Comparison of ENCODE assay signal across 31 cellular contexts in genomic region chr6:19772891-19773290, GRCh38.
A peak's percentile ranks its signal among the peaks of the same experiment; 100 is the strongest.
DNase-seq lines count a peak whose midpoint lies in the region; ATAC-seq, FAIRE-seq and TF ChIP-seq lines count a peak whose summit lies in the region.
"Had no signal": no experiment of that assay in that cellular context is flagged by ENCODE, and none has a peak within 500 bp of the region (broad histone marks: within the 10 kb centered on the region; RNA-seq: fewer than 3 reads in every experiment).

No MANE protein-coding gene starts in this region.

- CTCF ChIA-PET in HepG2 (lab: Yijun Ruan, JAX; ENCODE audit: low intra/inter-chr PET ratio, low total read pairs) = no interaction called here
- CTCF ChIA-PET in RWPE1 (lab: Yijun Ruan, JAX) = no interaction called here

- H3K36me3 ChIP-seq in HepG2 (replicated peaks in 1 of 2; ENCODE audit: control insufficient read depth in 1 of 2, insufficient read depth in 2 of 2, low read length in 2 of 2) (no peaks in the 10 kb centered on the region), right lobe of liver (no peaks in the 10 kb centered on the region), endodermal cell (ENCODE audit: control insufficient read depth, insufficient read depth, low read length) (no peaks in the 10 kb centered on the region)
- H3K36me3 ChIP-seq: adrenal gland; BLaER1 treated with 17β-estradiol and CSF1 and Interleukin-3, amounts not matched to agents 10 nM and 100 nM; brain microvascular endothelial cell; vagina had no signal

- H3K9ac ChIP-seq in HepG2 (ENCODE audit: insufficient read depth, low read depth, low read length) = no peak overlapping the region
- no peak overlapping the region for H3K9ac ChIP-seq in endodermal cell (ENCODE audit: extremely low read depth, low read length, poor library complexity, severe bottlenecking)
- H3K9ac ChIP-seq: BLaER1 treated with 17β-estradiol and CSF1 and Interleukin-3, amounts not matched to agents 10 nM and 100 nM; parathyroid adenoma had no signal

- no peaks in the 10 kb centered on the region for H3K79me2 ChIP-seq in HepG2 (ENCODE audit: insufficient read depth, low read length)
- H3K79me2 ChIP-seq: parathyroid adenoma had no signal

- H4K20me1 ChIP-seq in HepG2 (ENCODE audit: insufficient read depth, low read length) = no peaks in the 10 kb centered on the region
- H4K20me1 ChIP-seq: BLaER1 treated with 17β-estradiol and CSF1 and Interleukin-3, amounts not matched to agents 10 nM and 100 nM had no signal

- no peaks in the 10 kb centered on the region for H3K4me1 ChIP-seq in HepG2 (ENCODE audit: insufficient read depth, low read length)
- H3K4me1 ChIP-seq in right lobe of liver = no peaks in the 10 kb centered on the region
- H3K4me1 ChIP-seq in endodermal cell (ENCODE audit: control insufficient read depth, insufficient read depth, low read length) = peaks cover 4% of the 10 kb centered on the region
- H3K4me1 ChIP-seq: adrenal gland; BLaER1 treated with 17β-estradiol and CSF1 and Interleukin-3, amounts not matched to agents 10 nM and 100 nM; parathyroid adenoma; testis; vagina had no signal

- TF ChIP-seq CTCF in HepG2 (CRISPR knock-in tag; IDR thresholded peaks at IDR 0.05) (no peak), right lobe of liver (IDR thresholded peaks at IDR 0.05) (no peak), endodermal cell (conservative IDR thresholded peaks at IDR 0.05) (peak; percentile 61), RWPE1 (conservative IDR thresholded peaks at IDR 0.05; ENCODE audit: low read depth) (no peak)

- H3K9me3 Mint-ChIP-seq in endodermal cell = peaks cover 8% of the 10 kb centered on the region

- peak; percentile 35; the same call in 1 of the 3 replicates for ATAC-seq in HepG2
- ATAC-seq in right lobe of liver = no peak
- no peak for ATAC-seq in HG03521 (IDR thresholded peaks at IDR 0.05; ENCODE audit: unreplicated experiment)
- ATAC-seq: activated CD4-positive, alpha-beta T cell treated with anti-CD3 and anti-CD28 coated beads for 36 hours; Panc1; right cardiac atrium had no signal

- TF ChIP-seq RAD21 in HepG2 (CRISPR knock-in tag; IDR thresholded peaks at IDR 0.05) = no peak

- peaks cover 8% of the 10 kb centered on the region for H3K4me1 Mint-ChIP-seq in endodermal cell
- H3K4me1 Mint-ChIP-seq: activated CD4-positive, alpha-beta T cell treated with anti-CD3 and anti-CD28 coated beads for 36 hours; nephron had no signal

- no peak for DNase-seq in HepG2 (ENCODE audit: low spot score)
- DNase-seq in right lobe of liver = no peak
- DNase-seq in NCI-H526 treated with DMSO at 0.1 percent for 48 hours (lab: John Stamatoyannopoulos, UW) = peak; percentile 10
- no peak for DNase-seq in endodermal cell
- DNase-seq in COLO668 (lab: John Stamatoyannopoulos, UW; ENCODE audit: unreplicated experiment) = no peak
- DNase-seq in glomerular visceral epithelial cell (ENCODE audit: extremely low spot score) = no peak
- DNase-seq in RWPE1 (ENCODE audit: low spot score) = no peak
- DNase-seq: ACHN; activated CD4-positive, alpha-beta T cell treated with anti-CD3 and anti-CD28 coated beads for 36 hours; activated naive CD4-positive, alpha-beta T cell; activated T-cell treated with anti-CD3 and anti-CD28 coated beads, Interleukin-2, amount 50 U/mL, for 24 hours; adrenal gland; brain microvascular endothelial cell; cortex of kidney; GOT3; NCI-H1105; NCI-H2081; NCI-H446; right cardiac atrium; SIG-M5; stimulated activated CD4-positive, alpha-beta T cell treated with anti-CD3 and anti-CD28 coated beads, Interleukin-4, amount 100 ng/mL, for 4 hours; stimulated activated naive CD4-positive, alpha-beta T cell; testis had no signal

- H3K27me3 Mint-ChIP-seq in endodermal cell (ENCODE audit: insufficient read depth) = no peaks in the 10 kb centered on the region
- H3K27me3 Mint-ChIP-seq: activated CD4-positive, alpha-beta T cell treated with anti-CD3 and anti-CD28 coated beads for 36 hours; activated T-cell treated with anti-CD3 and anti-CD28 coated beads, Interleukin-2, amount 50 U/mL, for 24 hours had no signal

- H3K27ac Mint-ChIP-seq in endodermal cell = no peak overlapping the region
- H3K27ac Mint-ChIP-seq: activated CD4-positive, alpha-beta T cell treated with anti-CD3 and anti-CD28 coated beads for 36 hours; activated T-cell treated with anti-CD3 and anti-CD28 coated beads, Interleukin-2, amount 50 U/mL, for 24 hours; nephron had no signal

- in situ Hi-C loops in HepG2 (cut with HindIII; ENCODE audit: extremely low pct_ligation_motif_present, low pct_unique_long_range_greater_than_20kb) = no loop called here

- intact Hi-C loops in HepG2 (cut with micrococcal nuclease; ENCODE audit: unreplicated experiment) = no loop called here
- intact Hi-C loops in right lobe of liver (cut with DNase I) = no loop called here

- no peak overlapping the region for H3K4me3 Mint-ChIP-seq in endodermal cell
- H3K4me3 Mint-ChIP-seq: activated CD4-positive, alpha-beta T cell treated with anti-CD3 and anti-CD28 coated beads for 36 hours; activated T-cell treated with anti-CD3 and anti-CD28 coated beads, Interleukin-2, amount 50 U/mL, for 24 hours; nephron had no signal

- no TSS peak for BruUV-seq in HepG2 (replicated peaks; lab: Mats Ljungman, UMichigan)

- no peaks in the 10 kb centered on the region for H3K36me3 Mint-ChIP-seq in endodermal cell (ENCODE audit: low read depth)

- H3K9me3 ChIP-seq in HepG2 (ENCODE audit: low read length) (no peaks in the 10 kb centered on the region), right lobe of liver (no peaks in the 10 kb centered on the region), endodermal cell (ENCODE audit: control insufficient read depth, low read length) (no peaks in the 10 kb centered on the region)
- H3K9me3 ChIP-seq: adrenal gland; BLaER1 treated with 17β-estradiol and CSF1 and Interleukin-3, amounts not matched to agents 10 nM and 100 nM; testis; vagina had no signal

- H3K4me2 ChIP-seq in HepG2 (ENCODE audit: low read depth, low read length) = no peak overlapping the region
- H3K4me2 ChIP-seq: BLaER1 treated with 17β-estradiol and CSF1 and Interleukin-3, amounts not matched to agents 10 nM and 100 nM had no signal

- H3K4me3 ChIP-seq in HepG2 (replicated peaks in 1 of 3; ENCODE audit: insufficient read depth in 1 of 3, low read depth in 2 of 3, low read length in 3 of 3) = no peak overlapping the region
- no peak overlapping the region for H3K4me3 ChIP-seq in right lobe of liver
- no peak overlapping the region for H3K4me3 ChIP-seq in endodermal cell (ENCODE audit: low read length)
- H3K4me3 ChIP-seq: adrenal gland; BLaER1 treated with 17β-estradiol and CSF1 and Interleukin-3, amounts not matched to agents 10 nM and 100 nM; testis; vagina had no signal

- TF ChIP-seq POLR2A in HepG2 (IDR thresholded peaks at IDR 0.05; ENCODE audit: insufficient read depth in 1 of 2, low read depth in 2 of 2, low read length in 2 of 2) (no peak), right lobe of liver (IDR thresholded peaks at IDR 0.05) (no peak)

- H3K27me3 ChIP-seq in HepG2 (ENCODE audit: control insufficient read depth in 1 of 2, insufficient read depth in 2 of 2, low read length in 2 of 2) = no peaks in the 10 kb centered on the region
- no peaks in the 10 kb centered on the region for H3K27me3 ChIP-seq in right lobe of liver
- no peaks in the 10 kb centered on the region for H3K27me3 ChIP-seq in endodermal cell (ENCODE audit: control insufficient read depth, insufficient read depth, low read length, poor library complexity, severe bottlenecking)
- H3K27me3 ChIP-seq: adrenal gland; BLaER1 treated with 17β-estradiol and CSF1 and Interleukin-3, amounts not matched to agents 10 nM and 100 nM; brain microvascular endothelial cell; testis; vagina had no signal

- FAIRE-seq in HepG2 (lab: Jason Lieb, UNC) = no peak
- FAIRE-seq: G401.6, keratinocyte had no signal

- H3K27ac ChIP-seq in HepG2 (ENCODE audit: extremely low read length, insufficient read depth, low read length) (no peak overlapping the region), right lobe of liver (no peak overlapping the region), endodermal cell (ENCODE audit: low read depth, low read length) (no peak overlapping the region), RWPE1 (no peak overlapping the region)
- H3K27ac ChIP-seq: adrenal gland; BLaER1 treated with 17β-estradiol and CSF1 and Interleukin-3, amounts not matched to agents 10 nM and 100 nM; brain microvascular endothelial cell; parathyroid adenoma; testis; vagina had no signal

- no peak overlapping the region for H2AFZ ChIP-seq in HepG2 (ENCODE audit: low read length)
- H2AFZ ChIP-seq: parathyroid adenoma had no signal

- no peak for TF ChIP-seq EP300 in HepG2 (IDR thresholded peaks at IDR 0.05; ENCODE audit: low read depth in 2 of 2, low read length in 2 of 2)
- no peak for TF ChIP-seq EP300 in HepG2 (CRISPR knock-in tag; IDR thresholded peaks at IDR 0.05; ENCODE audit: borderline replicate concordance)

- POLR2A ChIA-PET in HepG2 (lab: Yijun Ruan, JAX) = no interaction called here
- POLR2A ChIA-PET in RWPE1 (lab: Yijun Ruan, JAX; ENCODE audit: low non-redundant PET) = interaction anchor here (0.6 kb wide), 1 partner anchor 176 kb away, joined by 7 read pairs; no protein-coding TSS in a partner anchor

TF ChIP-seq in HepG2, 621 proteins besides CTCF, POLR2A, EP300 and RAD21 (continues in another document):
- no peak for TF ChIP-seq ZNF775 (CRISPR knock-in tag; IDR thresholded peaks at IDR 0.05; ENCODE audit: borderline replicate concordance)
- TF ChIP-seq SIN3A (IDR thresholded peaks at IDR 0.05; ENCODE audit: borderline replicate concordance, low read depth, low read length) = no peak
- no peak for TF ChIP-seq MYC (CRISPR knock-in tag; IDR thresholded peaks at IDR 0.05; ENCODE audit: borderline replicate concordance)
- no peak for TF ChIP-seq BRD4 (CRISPR knock-in tag; IDR thresholded peaks at IDR 0.05)
- no peak for TF ChIP-seq HNRNPLL (IDR thresholded peaks at IDR 0.05; ENCODE audit: low read depth, low read length, poor library complexity, severe bottlenecking)
- TF ChIP-seq DNMT3B (CRISPR knock-in tag; conservative IDR thresholded peaks at IDR 0.05) = no peak
- no peak for TF ChIP-seq GPN1 (CRISPR knock-in tag; IDR thresholded peaks at IDR 0.05; ENCODE audit: borderline replicate concordance)
- TF ChIP-seq RNF2 (conservative IDR thresholded peaks at IDR 0.05; ENCODE audit: low read depth) = no peak
- no peak for TF ChIP-seq FUBP1 (CRISPR knock-in tag; IDR thresholded peaks at IDR 0.05; ENCODE audit: borderline replicate concordance)
